ENCODE assay signal across 21 cellular contexts in genomic region chrX:20432048-20432447, GRCh38.
DNase-seq lines count a peak whose midpoint lies in the region; ATAC-seq and TF ChIP-seq lines count a peak whose summit lies in the region.
"Had no signal": no experiment of that assay in that cellular context is flagged by ENCODE, and none has a peak within 500 bp of the region (broad histone marks: within the 10 kb centered on the region; RNA-seq: fewer than 3 reads in every experiment).

No MANE protein-coding gene starts in this region.

- in situ Hi-C loops in astrocyte of the cerebellum (cut with HindIII; ENCODE audit: low sequenced_read_pairs) = no loop called here

- no peak overlapping the region for H3K27ac ChIP-seq in foreskin keratinocyte
- H3K27ac ChIP-seq: breast epithelium, epithelial cell of prostate, left lung had no signal

- no peak for TF ChIP-seq CTCF in HFF-Myc (IDR thresholded peaks at IDR 0.05; ENCODE audit: low read depth, low read length, missing control alignments)
- TF ChIP-seq CTCF in astrocyte of the cerebellum (IDR thresholded peaks at IDR 0.05; ENCODE audit: low read depth, low read length, missing control alignments) = no peak
- TF ChIP-seq CTCF in foreskin keratinocyte (conservative IDR thresholded peaks at IDR 0.05) = no peak

- DNase-seq in AG08395 (ENCODE audit: low spot score) (peak; percentile 33), HFF-Myc (ENCODE audit: extremely low read depth, low read depth) (peak; percentile 4), astrocyte of the cerebellum (ENCODE audit: low read depth) (peak; percentile 62), foreskin keratinocyte (peak in 1 of 2 donors; percentile 15), NCI-H524 treated with DMSO at 0.1 percent for 48 hours (lab: John Stamatoyannopoulos, UW) (no peak), T1000 (lab: John Stamatoyannopoulos, UW) (no peak)
- DNase-seq: activated CD8-positive, alpha-beta memory T cell treated with anti-CD3 and anti-CD28 coated beads for 24 hours; activated T-cell treated with anti-CD3 and anti-CD28 coated beads, Interleukin-2, amount 50 U/mL, for 72 hours; CD4-positive, alpha-beta memory T cell; dermis blood vessel endothelial cell; glutamatergic neuron; left lung; mucosa of descending colon; NCI-H1417; SHP77 treated with DMSO at 0.1 percent for 48 hours had no signal

- no peaks in the 10 kb centered on the region for H3K27me3 ChIP-seq in foreskin keratinocyte

- H3K4me1 ChIP-seq in foreskin keratinocyte = no peaks in the 10 kb centered on the region
- H3K4me1 ChIP-seq: breast epithelium, left lung had no signal

- ATAC-seq in foreskin keratinocyte (peak; percentile 26), HG03139 (IDR thresholded peaks at IDR 0.05; ENCODE audit: unreplicated experiment) (no peak), HG03521 (IDR thresholded peaks at IDR 0.05; ENCODE audit: unreplicated experiment) (no peak)
- ATAC-seq: activated CD4-positive, CD25-positive, alpha-beta regulatory T cell treated with anti-CD3 and anti-CD28 coated beads, Interleukin-2, amount 50 U/mL, for 24 hours; activated naive CD4-positive, alpha-beta T cell treated with anti-CD3 and anti-CD28 coated beads, Interleukin-2, amount 50 U/mL, for 72 hours; activated T-cell treated with anti-CD3 and anti-CD28 coated beads, Interleukin-2, amount 50 U/mL, for 72 hours; left lung; mucosa of descending colon had no signal

- no peak overlapping the region for H3K4me3 ChIP-seq in HFF-Myc (replicated peaks; ENCODE audit: low read depth, low read length)
- H3K4me3 ChIP-seq in astrocyte of the cerebellum (ENCODE audit: low read depth, low read length) = no peak overlapping the region
- H3K4me3 ChIP-seq: breast epithelium, left lung, mucosa of descending colon had no signal

Comparison
In these comparisons a context has a peak if more than half of its experiments do, and no peak if none do; other contexts are left out.
1. DNase-seq: peak in AG08395 (single experiment), HFF-Myc (single experiment) and astrocyte of the cerebellum (single experiment); none in NCI-H524 treated with DMSO at 0.1 percent for 48 hours (single experiment) and T1000 (single experiment).